ENCODE assay signal across 19 cellular contexts in genomic region chr1:203519053-203519770, GRCh38. TPM values are rescaled to one million over a fixed set of nuclear protein-coding genes. Genes with fewer than 3 reads are reported as not detected.
A peak's percentile ranks its signal among the peaks of the same experiment; 100 is the strongest.
DNase-seq lines count a peak whose midpoint lies in the region; ATAC-seq and TF ChIP-seq lines count a peak whose summit lies in the region.
"Had no signal": no experiment of that assay in that cellular context is flagged by ENCODE, and none has a peak within 500 bp of the region (broad histone marks: within the 10 kb centered on the region; RNA-seq: fewer than 3 reads in every experiment).

No MANE protein-coding gene starts in this region.

- peaks cover 7% of the 10 kb centered on the region for H3K4me1 Mint-ChIP-seq in activated CD4-positive, alpha-beta T cell treated with anti-CD3 and anti-CD28 coated beads, Interleukin-2, amount 10 ng/mL, durations not matched to agents 7 days and 5 days

- no peaks in the 10 kb centered on the region for H3K9me3 Mint-ChIP-seq in activated CD4-positive, alpha-beta T cell treated with anti-CD3 and anti-CD28 coated beads, Interleukin-2, amount 10 ng/mL, durations not matched to agents 7 days and 5 days
- H3K9me3 Mint-ChIP-seq: dendritic cell treated with granulocyte-macrophage colony-stimulating factor and Interleukin-4, amounts not matched to agents 40 ng/mL and 50 ng/mL, for 4 days had no signal

- H3K4me3 ChIP-seq in HUES64 (ENCODE audit: low read length) (peak overlapping the region; percentile 31), body of pancreas (no peak overlapping the region), upper lobe of right lung (no peak overlapping the region)
- H3K4me3 ChIP-seq: BLaER1 had no signal

- no peaks in the 10 kb centered on the region for H3K36me3 Mint-ChIP-seq in activated CD4-positive, alpha-beta T cell treated with anti-CD3 and anti-CD28 coated beads, Interleukin-2, amount 10 ng/mL, durations not matched to agents 7 days and 5 days (ENCODE audit: low read depth)

- H3K27me3 Mint-ChIP-seq in activated CD4-positive, alpha-beta T cell treated with anti-CD3 and anti-CD28 coated beads, Interleukin-2, amount 10 ng/mL, durations not matched to agents 7 days and 5 days: no peaks in the 10 kb centered on the region

- ATAC-seq in body of pancreas (peak; percentile 97), upper lobe of right lung (peak; percentile 28)

- H3K36me3 ChIP-seq in HUES64 (ENCODE audit: insufficient read depth, low read length) (no peaks in the 10 kb centered on the region), body of pancreas (replicated peaks in 1 of 2; ENCODE audit: insufficient read depth in 1 of 2, low read depth in 2 of 2) (no peaks in the 10 kb centered on the region), upper lobe of right lung (no peaks in the 10 kb centered on the region)
- H3K36me3 ChIP-seq: BLaER1 had no signal

- CTCF ChIA-PET in activated CD4-positive, alpha-beta T cell treated with anti-CD3 and anti-CD28 coated beads, Interleukin-2, amount 10 ng/mL, durations not matched to agents 7 days and 5 days (lab: Charles Lee): interaction anchor here (0.8 to 1.3 kb wide), 4 partner anchors 9 to 213 kb away, joined by 3 to 6 read pairs (median 3); no protein-coding TSS in a partner anchor

- no peak overlapping the region for H3K4me3 Mint-ChIP-seq in activated CD4-positive, alpha-beta T cell treated with anti-CD3 and anti-CD28 coated beads, Interleukin-2, amount 10 ng/mL, durations not matched to agents 7 days and 5 days
- H3K4me3 Mint-ChIP-seq: dendritic cell treated with granulocyte-macrophage colony-stimulating factor and Interleukin-4, amounts not matched to agents 40 ng/mL and 50 ng/mL, for 4 days had no signal

- no peak for TF ChIP-seq CTCF in body of pancreas (IDR thresholded peaks at IDR 0.05)
- TF ChIP-seq CTCF in upper lobe of right lung (IDR thresholded peaks at IDR 0.05): no peak

- H3K27ac ChIP-seq in HUES64 (ENCODE audit: low read depth, low read length) (peak overlapping the region; percentile 62; the same call in 1 of the 2 replicates), body of pancreas (peak overlapping the region in 3 of 4 donors; percentile 27 to 80 (median 36)), upper lobe of right lung (no peak overlapping the region)
- H3K27ac ChIP-seq: BLaER1, HL-60 had no signal

- H3K9me3 ChIP-seq in HUES64 (ENCODE audit: insufficient read depth, low read depth, low read length) (no peaks in the 10 kb centered on the region), body of pancreas (no peaks in the 10 kb centered on the region), upper lobe of right lung (no peaks in the 10 kb centered on the region)
- H3K9me3 ChIP-seq: BLaER1 had no signal

- peak in 1 of 3 donors; percentile 29 for TF ChIP-seq POLR2A in body of pancreas (IDR thresholded peaks at IDR 0.05)

- no peak overlapping the region for H3K27ac Mint-ChIP-seq in activated CD4-positive, alpha-beta T cell treated with anti-CD3 and anti-CD28 coated beads, Interleukin-2, amount 10 ng/mL, durations not matched to agents 7 days and 5 days
- H3K27ac Mint-ChIP-seq: dendritic cell treated with granulocyte-macrophage colony-stimulating factor and Interleukin-4, amounts not matched to agents 40 ng/mL and 50 ng/mL, for 4 days had no signal

- POLR2A ChIA-PET in activated CD4-positive, alpha-beta T cell treated with anti-CD3 and anti-CD28 coated beads, Interleukin-2, amount 10 ng/mL, durations not matched to agents 7 days and 5 days (lab: Charles Lee): no interaction called here

- H3K27me3 ChIP-seq in HUES64 (ENCODE audit: insufficient read depth, low read length) (peaks cover 79% of the 10 kb centered on the region), body of pancreas (no peaks in the 10 kb centered on the region), upper lobe of right lung (no peaks in the 10 kb centered on the region)
- H3K27me3 ChIP-seq: BLaER1 had no signal

- intact Hi-C loops in body of pancreas (cut with DNase I) (no loop called here), upper lobe of right lung (cut with DNase I) (no loop called here)

- WGBS in HUES64: 13% methylated on average over 8 of the region's 10 CpGs
- WGBS in body of pancreas, 2 donors: 71 to 78% methylated on average over 9 to 10 of the region's 10 CpGs

- H3K4me1 ChIP-seq in HUES64 (ENCODE audit: insufficient read depth, low read length): peaks cover 55% of the 10 kb centered on the region
- H3K4me1 ChIP-seq in body of pancreas: peaks cover 30% of the 10 kb centered on the region
- H3K4me1 ChIP-seq in upper lobe of right lung: peaks cover 6% of the 10 kb centered on the region

- DNase-seq in body of pancreas (peak; percentile 72 to 93 (median 88)), kidney glomerular epithelial cell (lab: John Stamatoyannopoulos, UW) (peak; percentile 19), upper lobe of right lung (no peak), NCI-H128 (lab: John Stamatoyannopoulos, UW; ENCODE audit: unreplicated experiment) (no peak), superior temporal gyrus (ENCODE audit: extremely low spot score) (no peak)
- DNase-seq in activated CD4-positive, alpha-beta T cell treated with anti-CD3 and anti-CD28 coated beads, Interleukin-2, amount 10 ng/mL, durations not matched to agents 7 days and 5 days: no peak
- DNase-seq: activated effector memory CD4-positive, alpha-beta T cell treated with Interleukin-2 at 50 U/mL for 16 hours; DND-41; mesenchymal stem cell; NCI-H2107; substantia nigra had no signal

- no peak overlapping the region for H3K9ac ChIP-seq in HUES64 (ENCODE audit: low read depth, low read length)
- H3K9ac ChIP-seq: BLaER1 had no signal

RNA-seq across cellular contexts. Expression of gene OPTC, which starts 25.3 kb away (rescaled TPM):
- 1.2 TPM for polyA plus RNA-seq in HUES64 (2013, experiment 1 of 2)
- polyA plus RNA-seq in HUES64 (2013, experiment 2 of 2): 1.8 TPM
- total RNA-seq in body of pancreas (not detected), upper lobe of right lung (not detected)
- not detected for total RNA-seq in activated CD4-positive, alpha-beta T cell treated with anti-CD3 and anti-CD28 coated beads, Interleukin-2, amount 10 ng/mL, durations not matched to agents 7 days and 5 days
- total RNA-seq: aorta, fibroblast of lung, osteoblast, SK-MEL-5 had no signal
- polyA plus RNA-seq: fibroblast of lung had no signal

RNA-seq across cellular contexts. Expression of gene PRELP, which starts 43.6 kb away (rescaled TPM):
- 0.45 TPM for polyA plus RNA-seq in HUES64 (2013, experiment 1 of 2)
- 0.57 TPM for polyA plus RNA-seq in HUES64 (2013, experiment 2 of 2)
- 10 to 100 TPM; 14.8 to 28.0 TPM for total RNA-seq in body of pancreas
- 91.8 TPM for total RNA-seq in upper lobe of right lung
- not detected for total RNA-seq in activated CD4-positive, alpha-beta T cell treated with anti-CD3 and anti-CD28 coated beads, Interleukin-2, amount 10 ng/mL, durations not matched to agents 7 days and 5 days

Comparison
In these comparisons a context has a peak if more than half of its experiments do, and no peak if none do; other contexts are left out.
1. DNase-seq: peak in body of pancreas (4 of 4) and kidney glomerular epithelial cell (single experiment); none in upper lobe of right lung (single experiment), NCI-H128 (single experiment), superior temporal gyrus (single experiment) and activated CD4-positive, alpha-beta T cell treated with anti-CD3 and anti-CD28 coated beads, Interleukin-2, amount 10 ng/mL, durations not matched to agents 7 days and 5 days (single experiment).
2. RNA of gene PRELP, which starts 43.6 kb away (total RNA-seq): 91.8 TPM in upper lobe of right lung (single experiment) and 14.8 to 28.0 TPM in body of pancreas; not detected in activated CD4-positive, alpha-beta T cell treated with anti-CD3 and anti-CD28 coated beads, Interleukin-2, amount 10 ng/mL, durations not matched to agents 7 days and 5 days; every median in the first group is over 10 times any median in the second.